ENCODE assay signal across 15 cellular contexts in genomic region chr4:141425124-141425523, GRCh38.
DNase-seq lines count a peak whose midpoint lies in the region; ATAC-seq, FAIRE-seq and TF ChIP-seq lines count a peak whose summit lies in the region.
"Had no signal": no experiment of that assay in that cellular context is flagged by ENCODE, and none has a peak within 500 bp of the region (broad histone marks: within the 10 kb centered on the region; RNA-seq: fewer than 3 reads in every experiment).

No MANE protein-coding gene starts in this region.

- no peak for TF ChIP-seq CTCF in astrocyte (IDR thresholded peaks at IDR 0.05; ENCODE audit: insufficient read depth, low read depth, low read length)
- no peak for TF ChIP-seq CTCF in foreskin fibroblast (IDR thresholded peaks at IDR 0.05; ENCODE audit: low read depth, low read length)
- no peak for TF ChIP-seq CTCF in GM20000 (IDR thresholded peaks at IDR 0.05; ENCODE audit: extremely low read depth, missing control alignments)

- no peaks in the 10 kb centered on the region for H3K9me3 ChIP-seq in astrocyte (ENCODE audit: insufficient read depth, low read depth, low read length)

- DNase-seq in A172 (ENCODE audit: low spot score) (peak; percentile 64), H54 (ENCODE audit: insufficient read length, low spot score) (no peak), astrocyte (ENCODE audit: low read depth) (peak; percentile 88), foreskin fibroblast (peak; percentile 59 to 79), GM20000 (ENCODE audit: low spot score) (no peak), NCI-H2227 (lab: John Stamatoyannopoulos, UW; ENCODE audit: unreplicated experiment) (no peak)
- no peak for DNase-seq in stimulated activated naive CD8-positive, alpha-beta T cell treated with anti-CD3 and anti-CD28 coated beads, Interleukin-15, amount 100 ng/mL, for 72 hours
- DNase-seq: ACHN; activated CD8-positive, alpha-beta T cell treated with anti-CD3 and anti-CD28 coated beads, Interleukin-2, amount 10 ng/mL, durations not matched to agents 7 days and 5 days; MV-4-11; nucleus accumbens had no signal

- H3K27ac Mint-ChIP-seq in astrocyte (ENCODE audit: unreplicated experiment): no peak overlapping the region
- no peak overlapping the region for H3K27ac Mint-ChIP-seq in stimulated activated naive CD8-positive, alpha-beta T cell treated with anti-CD3 and anti-CD28 coated beads, Interleukin-15, amount 100 ng/mL, for 72 hours
- H3K27ac Mint-ChIP-seq: activated CD8-positive, alpha-beta T cell treated with anti-CD3 and anti-CD28 coated beads, Interleukin-2, amount 10 ng/mL, durations not matched to agents 7 days and 5 days; mesothelial cell of epicardium had no signal

- H3K4me3 ChIP-seq in astrocyte (ENCODE audit: insufficient read depth, low read depth, low read length) (no peak overlapping the region), foreskin fibroblast (ENCODE audit: low read depth in 1 of 2, low read length in 2 of 2) (no peak overlapping the region)

- no peak overlapping the region for H3K4me3 Mint-ChIP-seq in astrocyte (ENCODE audit: unreplicated experiment)
- H3K4me3 Mint-ChIP-seq in stimulated activated naive CD8-positive, alpha-beta T cell treated with anti-CD3 and anti-CD28 coated beads, Interleukin-15, amount 100 ng/mL, for 72 hours: no peak overlapping the region
- H3K4me3 Mint-ChIP-seq: activated CD8-positive, alpha-beta T cell treated with anti-CD3 and anti-CD28 coated beads, Interleukin-2, amount 10 ng/mL, durations not matched to agents 7 days and 5 days; central memory CD8-positive, alpha-beta T cell; mesothelial cell of epicardium had no signal

- H3K36me3 Mint-ChIP-seq in astrocyte (ENCODE audit: low read depth, unreplicated experiment): no peaks in the 10 kb centered on the region

- peak; percentile 43 for FAIRE-seq in H54 (lab: Jason Lieb, UNC)
- FAIRE-seq in astrocyte (lab: Jason Lieb, UNC): no peak
- FAIRE-seq: endothelial cell of umbilical vein had no signal

- no peak for TF ChIP-seq POLR2A in H54 (IDR thresholded peaks at IDR 0.05; ENCODE audit: low read depth, low read length)

- H3K4me1 Mint-ChIP-seq in astrocyte (ENCODE audit: low read depth, unreplicated experiment): peaks cover 5% of the 10 kb centered on the region
- no peaks in the 10 kb centered on the region for H3K4me1 Mint-ChIP-seq in stimulated activated naive CD8-positive, alpha-beta T cell treated with anti-CD3 and anti-CD28 coated beads, Interleukin-15, amount 100 ng/mL, for 72 hours
- H3K4me1 Mint-ChIP-seq: central memory CD8-positive, alpha-beta T cell; mesothelial cell of epicardium had no signal

- H3K4me2 ChIP-seq in astrocyte (ENCODE audit: low read length): no peak overlapping the region

- H3K79me2 ChIP-seq in astrocyte (ENCODE audit: insufficient read depth, low read length): no peaks in the 10 kb centered on the region

- H3K27me3 Mint-ChIP-seq in astrocyte (ENCODE audit: low read depth, unreplicated experiment): no peaks in the 10 kb centered on the region
- H3K27me3 Mint-ChIP-seq in stimulated activated naive CD8-positive, alpha-beta T cell treated with anti-CD3 and anti-CD28 coated beads, Interleukin-15, amount 100 ng/mL, for 72 hours: no peaks in the 10 kb centered on the region

- H3K27me3 ChIP-seq in astrocyte (ENCODE audit: insufficient read depth, low read length): no peaks in the 10 kb centered on the region

- no peak for ATAC-seq in stimulated activated naive CD8-positive, alpha-beta T cell treated with anti-CD3 and anti-CD28 coated beads, Interleukin-15, amount 100 ng/mL, for 72 hours
- ATAC-seq in GM18867 (IDR thresholded peaks at IDR 0.05; ENCODE audit: unreplicated experiment): no peak
- ATAC-seq: activated CD8-positive, alpha-beta T cell treated with anti-CD3 and anti-CD28 coated beads, Interleukin-2, amount 10 ng/mL, durations not matched to agents 7 days and 5 days had no signal

- H3K27ac ChIP-seq in astrocyte (ENCODE audit: low read depth, low read length): no peak overlapping the region

- no peaks in the 10 kb centered on the region for H3K36me3 ChIP-seq in astrocyte (ENCODE audit: insufficient read depth, low read length)

- H3K9ac ChIP-seq in astrocyte (ENCODE audit: low read length): no peak overlapping the region

- no peaks in the 10 kb centered on the region for H4K20me1 ChIP-seq in astrocyte (ENCODE audit: insufficient read depth, low read length)

- no peak overlapping the region for H2AFZ ChIP-seq in astrocyte (ENCODE audit: low read depth, low read length)

- no peaks in the 10 kb centered on the region for H3K9me3 Mint-ChIP-seq in astrocyte (ENCODE audit: unreplicated experiment)
- peaks cover 0 to 7% of the 10 kb centered on the region in 2 donors for H3K9me3 Mint-ChIP-seq in stimulated activated naive CD8-positive, alpha-beta T cell treated with anti-CD3 and anti-CD28 coated beads, Interleukin-15, amount 100 ng/mL, for 72 hours

- H3K4me1 ChIP-seq in astrocyte (ENCODE audit: insufficient read depth, low read length): no peaks in the 10 kb centered on the region

Comparison
In these comparisons a context has a peak if more than half of its experiments do, and no peak if none do; other contexts are left out.
1. DNase-seq: peak in A172 (single experiment), astrocyte (single experiment) and foreskin fibroblast (2 of 2); none in H54 (single experiment), stimulated activated naive CD8-positive, alpha-beta T cell treated with anti-CD3 and anti-CD28 coated beads, Interleukin-15, amount 100 ng/mL, for 72 hours (0 of 2), GM20000 (single experiment) and NCI-H2227 (single experiment).